Comparison of ENCODE assay signal across 9 cellular contexts in genomic region chr9:1009101-1009707, GRCh38. TPM values are rescaled to one million over a fixed set of nuclear protein-coding genes. Genes with fewer than 3 reads are reported as not detected.
A peak's percentile ranks its signal among the peaks of the same experiment; 100 is the strongest.
DNase-seq lines count a peak whose midpoint lies in the region; ATAC-seq and TF ChIP-seq lines count a peak whose summit lies in the region.
"Had no signal": no experiment of that assay in that cellular context is flagged by ENCODE, and none has a peak within 500 bp of the region (broad histone marks: within the 10 kb centered on the region; RNA-seq: fewer than 3 reads in every experiment).

No MANE protein-coding gene starts in this region.

- peaks cover 7 to 15% of the 10 kb centered on the region in 2 donors for H3K4me1 Mint-ChIP-seq in natural killer cell treated with Interleukin-12 subunit alpha and Interleukin-12 subunit beta and Interleukin-15 and Interleukin-18, amount 100 ng/mL, for 72 hours (ENCODE audit: low read depth in 2 of 2)

- H3K4me1 ChIP-seq in NT2/D1 (ENCODE audit: insufficient read depth, insufficient read length) = peaks cover 3% of the 10 kb centered on the region
- H3K4me1 ChIP-seq in esophagus muscularis mucosa = peaks cover 0 to 5% (median 4%) of the 10 kb centered on the region in 4 donors

- WGBS in esophagus muscularis mucosa = 8% methylated on average over 14 of the region's 14 CpGs

- no peak overlapping the region for H3K27ac ChIP-seq in esophagus muscularis mucosa (replicated peaks in 1 of 4)
- H3K27ac ChIP-seq: epithelial cell of prostate had no signal

- intact Hi-C loops in esophagus muscularis mucosa (cut with DNase I) = loop anchor here (1.0 to 10.0 kb wide), 2 partner anchors 116 to 244 kb away; no protein-coding TSS in a partner anchor

- H3K9ac ChIP-seq in NT2/D1 (ENCODE audit: insufficient read length, low read depth) = no peak overlapping the region

- no peak for TF ChIP-seq EP300 in esophagus muscularis mucosa (IDR thresholded peaks at IDR 0.05)

- no peak overlapping the region for H3K4me3 ChIP-seq in NT2/D1 (ENCODE audit: insufficient read length, low read depth)
- no peak overlapping the region for H3K4me3 ChIP-seq in esophagus muscularis mucosa

- no peaks in the 10 kb centered on the region for H3K9me3 Mint-ChIP-seq in natural killer cell treated with Interleukin-12 subunit alpha and Interleukin-12 subunit beta and Interleukin-15 and Interleukin-18, amount 100 ng/mL, for 72 hours

- H3K36me3 ChIP-seq in NT2/D1 (ENCODE audit: insufficient read depth, insufficient read length, low read length) = no peaks in the 10 kb centered on the region
- H3K36me3 ChIP-seq in esophagus muscularis mucosa = no peaks in the 10 kb centered on the region

- ATAC-seq in GM19468 (IDR thresholded peaks at IDR 0.05; ENCODE audit: extremely low read depth, unreplicated experiment) (peak; percentile 77), HG03558 (IDR thresholded peaks at IDR 0.05; ENCODE audit: extremely low read depth, unreplicated experiment) (peak; percentile 90)
- ATAC-seq in natural killer cell treated with Interleukin-12 subunit alpha and Interleukin-12 subunit beta and Interleukin-15 and Interleukin-18, amount 100 ng/mL, for 72 hours = peak; percentile 92 to 93

- H3K4me3 Mint-ChIP-seq in natural killer cell treated with Interleukin-12 subunit alpha and Interleukin-12 subunit beta and Interleukin-15 and Interleukin-18, amount 100 ng/mL, for 72 hours = no peak overlapping the region

- no peak for TF ChIP-seq POLR2A in esophagus muscularis mucosa (IDR thresholded peaks at IDR 0.05; ENCODE audit: low read depth)

- H3K36me3 Mint-ChIP-seq in natural killer cell treated with Interleukin-12 subunit alpha and Interleukin-12 subunit beta and Interleukin-15 and Interleukin-18, amount 100 ng/mL, for 72 hours = no peaks in the 10 kb centered on the region

- H3K27me3 ChIP-seq in NT2/D1 (ENCODE audit: insufficient read depth, insufficient read length) (no peaks in the 10 kb centered on the region), esophagus muscularis mucosa (peaks cover 0 to 61% (median 0%) of the 10 kb centered on the region in 4 donors)

- DNase-seq in DMS114 treated with DMSO at 0.1 percent for 48 hours (lab: John Stamatoyannopoulos, UW; ENCODE audit: unreplicated experiment) = peak; percentile 24
- DNase-seq in NT2/D1 (ENCODE audit: low read depth, low spot score) = peak; percentile 57
- peak; percentile 55 for DNase-seq in activated CD8-positive, alpha-beta memory T cell treated with anti-CD3 and anti-CD28 coated beads, Interleukin-2, amount 50 U/mL, for 4 hours
- DNase-seq in esophagus muscularis mucosa (ENCODE audit: extremely low spot score) = no peak
- peak; percentile 83 for DNase-seq in natural killer cell treated with Interleukin-12 subunit alpha and Interleukin-12 subunit beta and Interleukin-15 and Interleukin-18, amount 100 ng/mL, for 72 hours (ENCODE audit: low spot score)
- DNase-seq in stimulated activated naive CD4-positive, alpha-beta T cell (lab: John Stamatoyannopoulos, UW) = peak in 5 of 6 experiments; percentile 39 to 65 (median 43)

- H3K9me3 ChIP-seq in NT2/D1 (ENCODE audit: insufficient read depth, low read length) = no peaks in the 10 kb centered on the region
- H3K9me3 ChIP-seq in esophagus muscularis mucosa = no peaks in the 10 kb centered on the region

- peaks cover 14 to 27% of the 10 kb centered on the region in 2 donors for H3K27me3 Mint-ChIP-seq in natural killer cell treated with Interleukin-12 subunit alpha and Interleukin-12 subunit beta and Interleukin-15 and Interleukin-18, amount 100 ng/mL, for 72 hours

- TF ChIP-seq CTCF in esophagus muscularis mucosa (IDR thresholded peaks at IDR 0.05) = peak in 2 of 3 experiments; percentile 88 to 93

- no peak overlapping the region for H3K27ac Mint-ChIP-seq in natural killer cell treated with Interleukin-12 subunit alpha and Interleukin-12 subunit beta and Interleukin-15 and Interleukin-18, amount 100 ng/mL, for 72 hours

RNA-seq across cellular contexts. Expression of gene DMRT3, which starts 32.7 kb away (rescaled TPM):
- not detected for total RNA-seq in esophagus muscularis mucosa
- total RNA-seq in natural killer cell treated with Interleukin-12 subunit alpha and Interleukin-12 subunit beta and Interleukin-15 and Interleukin-18, amount 100 ng/mL, for 72 hours = not detected

RNA-seq across cellular contexts. Expression of gene DMRT2, which starts 41.0 kb away (rescaled TPM):
- under 1 TPM; 0.33 to 0.80 (median 0.50) TPM for total RNA-seq in esophagus muscularis mucosa
- not detected for total RNA-seq in natural killer cell treated with Interleukin-12 subunit alpha and Interleukin-12 subunit beta and Interleukin-15 and Interleukin-18, amount 100 ng/mL, for 72 hours
